Comparison of ENCODE assay signal across 12 cellular contexts in the genomic region with DNA sequence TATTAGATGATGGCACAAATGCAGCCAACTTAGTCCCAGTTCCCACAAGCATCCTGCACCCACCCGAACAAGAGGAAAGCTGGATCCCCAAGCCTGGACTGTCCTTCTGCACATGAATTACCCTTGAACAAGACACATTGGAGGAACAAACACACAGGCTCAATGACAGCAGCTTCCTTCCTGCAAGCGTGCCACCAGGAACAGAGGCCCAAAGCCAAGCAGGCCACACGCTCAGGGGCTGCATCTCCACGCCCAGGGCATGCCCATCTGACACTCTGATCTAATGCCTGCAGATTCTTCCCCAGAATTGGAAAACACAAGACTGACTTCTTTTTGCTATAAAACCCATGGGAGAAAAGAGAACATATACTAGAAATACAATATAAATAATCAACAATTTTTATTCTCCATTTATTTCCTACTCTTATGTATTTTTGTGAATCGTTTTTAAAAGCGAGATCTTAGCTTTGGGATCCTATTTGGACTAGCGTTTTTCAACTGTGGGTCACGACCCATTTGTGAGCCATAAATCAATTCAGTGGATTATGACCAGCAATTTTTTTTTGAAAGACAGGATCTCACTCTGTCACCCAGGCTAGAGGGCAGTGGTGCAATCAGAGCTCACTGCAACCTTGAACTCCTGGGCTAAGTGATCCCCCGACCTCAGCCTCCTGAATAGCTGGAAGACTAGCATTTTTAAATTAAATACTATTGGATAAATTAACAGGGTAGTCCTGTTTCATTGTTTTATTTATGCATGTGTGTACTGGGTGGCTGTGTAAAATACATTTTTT. TPM values are rescaled to one million over a fixed set of nuclear protein-coding genes. Genes with fewer than 3 reads are reported as not detected.
DNase-seq lines count a peak whose midpoint lies in the region; ATAC-seq and TF ChIP-seq lines count a peak whose summit lies in the region.
"Had no signal": no experiment of that assay in that cellular context is flagged by ENCODE, and none has a peak within 500 bp of the region (broad histone marks: within the 10 kb centered on the region; RNA-seq: fewer than 3 reads in every experiment).

No MANE protein-coding gene starts in this region.

- intact Hi-C loops in dendritic cell treated with granulocyte-macrophage colony-stimulating factor and Interleukin-4, amounts not matched to agents 40 ng/mL and 50 ng/mL, for 4 days (cut with micrococcal nuclease), result no loop called here

- no peak overlapping the region for H3K4me3 Mint-ChIP-seq in T-helper 2 cell treated with Interferon-gamma antibody and Interleukin-4, amounts not matched to agents 5 μg/mL and 100 μg/mL, for 36 hours
- H3K4me3 Mint-ChIP-seq in dendritic cell treated with granulocyte-macrophage colony-stimulating factor and Interleukin-4, amounts not matched to agents 40 ng/mL and 50 ng/mL, for 4 days, result no peak overlapping the region
- H3K4me3 Mint-ChIP-seq in neural crest cell, result no peak overlapping the region
- H3K4me3 Mint-ChIP-seq: CD4-positive, CD25-positive, alpha-beta regulatory T cell; H9 had no signal

- peaks cover 34% of the 10 kb centered on the region for H3K4me1 Mint-ChIP-seq in T-helper 2 cell treated with Interferon-gamma antibody and Interleukin-4, amounts not matched to agents 5 μg/mL and 100 μg/mL, for 36 hours (ENCODE audit: low read depth)
- peaks cover 90% of the 10 kb centered on the region for H3K4me1 Mint-ChIP-seq in dendritic cell treated with granulocyte-macrophage colony-stimulating factor and Interleukin-4, amounts not matched to agents 40 ng/mL and 50 ng/mL, for 4 days (ENCODE audit: low read depth)
- H3K4me1 Mint-ChIP-seq in neural crest cell, result peaks cover 9% of the 10 kb centered on the region

- no peaks in the 10 kb centered on the region for H3K9me3 Mint-ChIP-seq in T-helper 2 cell treated with Interferon-gamma antibody and Interleukin-4, amounts not matched to agents 5 μg/mL and 100 μg/mL, for 36 hours
- no peaks in the 10 kb centered on the region for H3K9me3 Mint-ChIP-seq in dendritic cell treated with granulocyte-macrophage colony-stimulating factor and Interleukin-4, amounts not matched to agents 40 ng/mL and 50 ng/mL, for 4 days
- no peaks in the 10 kb centered on the region for H3K9me3 Mint-ChIP-seq in neural crest cell
- H3K9me3 Mint-ChIP-seq: CD4-positive, CD25-positive, alpha-beta regulatory T cell; H9 had no signal

- H3K36me3 Mint-ChIP-seq in T-helper 2 cell treated with Interferon-gamma antibody and Interleukin-4, amounts not matched to agents 5 μg/mL and 100 μg/mL, for 36 hours (ENCODE audit: low read depth), result peaks cover 33% of the 10 kb centered on the region
- peaks cover 79% of the 10 kb centered on the region for H3K36me3 Mint-ChIP-seq in dendritic cell treated with granulocyte-macrophage colony-stimulating factor and Interleukin-4, amounts not matched to agents 40 ng/mL and 50 ng/mL, for 4 days (ENCODE audit: low read depth)
- no peaks in the 10 kb centered on the region for H3K36me3 Mint-ChIP-seq in neural crest cell (ENCODE audit: low read depth)

- no peaks in the 10 kb centered on the region for H3K27me3 Mint-ChIP-seq in T-helper 2 cell treated with Interferon-gamma antibody and Interleukin-4, amounts not matched to agents 5 μg/mL and 100 μg/mL, for 36 hours (ENCODE audit: low read depth)
- H3K27me3 Mint-ChIP-seq in dendritic cell treated with granulocyte-macrophage colony-stimulating factor and Interleukin-4, amounts not matched to agents 40 ng/mL and 50 ng/mL, for 4 days, result peaks cover 4% of the 10 kb centered on the region
- no peaks in the 10 kb centered on the region for H3K27me3 Mint-ChIP-seq in neural crest cell (ENCODE audit: low read depth)

- no peak for ATAC-seq in GM18502 (IDR thresholded peaks at IDR 0.05; ENCODE audit: poor library complexity, unreplicated experiment)
- ATAC-seq in HG03469 (IDR thresholded peaks at IDR 0.05; ENCODE audit: unreplicated experiment), result no peak

- H3K27ac Mint-ChIP-seq in T-helper 2 cell treated with Interferon-gamma antibody and Interleukin-4, amounts not matched to agents 5 μg/mL and 100 μg/mL, for 36 hours, result peak overlapping the region; percentile 7
- H3K27ac Mint-ChIP-seq in dendritic cell treated with granulocyte-macrophage colony-stimulating factor and Interleukin-4, amounts not matched to agents 40 ng/mL and 50 ng/mL, for 4 days, result peak overlapping the region; percentile 64
- peak overlapping the region; percentile 20 for H3K27ac Mint-ChIP-seq in neural crest cell (ENCODE audit: unreplicated experiment)
- H3K27ac Mint-ChIP-seq: H9 had no signal

- DNase-seq in T-helper 2 cell treated with Interferon-gamma antibody and Interleukin-4, amounts not matched to agents 5 μg/mL and 100 μg/mL, for 36 hours (ENCODE audit: low spot score), result no peak
- DNase-seq in T-helper 2 cell (no peak), Ammon's horn (ENCODE audit: low spot score) (peak; percentile 20), neural crest cell (ENCODE audit: low read depth, low spot score) (no peak), amygdala (lab: John Stamatoyannopoulos, UW) (no peak)
- DNase-seq: CD4-positive, CD25-positive, alpha-beta regulatory T cell; DMS53; GOT3; H9 had no signal

- TF ChIP-seq CTCF in neural crest cell (conservative IDR thresholded peaks at IDR 0.05), result no peak

RNA-seq across cellular contexts. Expression of gene PSTPIP2, which starts 34.4 kb away (rescaled TPM):
- total RNA-seq in neural crest cell, result 7.0 and 7.1 TPM in 2 replicates

Comparison
In these comparisons a context has a peak if more than half of its experiments do, and no peak if none do; other contexts are left out.
1. H3K27ac Mint-ChIP-seq: peak in every context shown above with its lines; median percentile 64 in dendritic cell treated with granulocyte-macrophage colony-stimulating factor and Interleukin-4, amounts not matched to agents 40 ng/mL and 50 ng/mL, for 4 days; 20 in neural crest cell; 7 in T-helper 2 cell treated with Interferon-gamma antibody and Interleukin-4, amounts not matched to agents 5 μg/mL and 100 μg/mL, for 36 hours.